In the genomic region with DNA sequence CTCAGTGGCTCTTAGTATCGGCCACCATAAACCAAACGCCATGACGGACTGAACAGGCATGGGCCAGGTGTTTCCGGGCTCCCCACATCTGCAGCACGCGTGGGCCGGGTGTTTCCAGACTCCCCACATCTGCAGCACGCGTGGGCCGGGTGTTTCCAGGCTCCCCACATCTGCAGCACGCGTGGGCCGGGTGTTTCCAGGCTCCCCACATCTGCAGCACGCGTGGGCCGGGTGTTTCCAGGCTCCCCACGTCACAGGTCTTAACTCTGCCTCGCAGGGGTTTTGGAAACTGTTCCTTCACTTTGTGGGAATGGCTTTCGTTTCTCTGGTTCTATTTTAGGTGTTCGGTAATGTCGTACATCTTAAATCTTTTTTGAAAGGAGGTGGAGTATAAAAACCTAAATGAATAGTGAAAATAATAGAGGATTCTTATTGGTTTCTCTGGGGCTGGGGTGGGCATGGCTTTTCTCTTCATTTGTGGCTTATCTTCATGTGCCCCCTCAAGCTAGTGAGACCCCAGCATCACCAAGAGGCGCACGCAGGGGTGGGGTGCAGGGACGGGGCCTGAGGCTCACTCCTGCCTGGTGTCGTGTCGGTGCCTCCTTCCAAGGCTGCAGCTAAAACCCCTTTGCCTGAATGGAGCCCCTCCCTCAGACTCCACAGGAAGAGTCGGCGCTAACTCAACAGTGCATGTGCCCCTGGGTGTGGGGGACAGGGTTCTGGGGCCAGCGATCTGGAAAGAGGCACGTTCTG, we compare ENCODE assay signal across 20 cellular contexts.
"Had no signal": no experiment of that assay in that cellular context is flagged by ENCODE, and none has a peak within 500 bp of the region (broad histone marks: within the 10 kb centered on the region; RNA-seq: fewer than 3 reads in every experiment).

No MANE protein-coding gene starts in this region.

- H3K4me2 ChIP-seq: smooth muscle cell had no signal

- DNase-seq: activated CD4-positive, alpha-beta T cell treated with anti-CD3 and anti-CD28 coated beads, Interleukin-2, amount 50 U/mL, for 4 hours; activated naive CD4-positive, alpha-beta T cell; activated T-cell treated with anti-CD3 and anti-CD28 coated beads for 4 hours; anterior cingulate cortex; effector memory CD4-positive, alpha-beta T cell; esophagus squamous epithelium; immature natural killer cell; kidney glomerular epithelial cell; mesendoderm; naive thymus-derived CD4-positive, alpha-beta T cell; ovary; stimulated activated CD4-positive, alpha-beta T cell treated with anti-CD3 and anti-CD28 coated beads, Interleukin-4, amount 100 ng/mL, for 24 hours; stomach; SW 1271; T-helper 2 cell; WERI-Rb-1 had no signal

- H3K27ac ChIP-seq: esophagus squamous epithelium, ovary, stomach, WERI-Rb-1 had no signal

- H3K9me3 Mint-ChIP-seq: activated T-helper 1 cell treated with anti-CD3 and anti-CD28 coated beads, Interleukin-12 subunit alpha, Interleukin-12 subunit beta, Interleukin-2, Interleukin-4 antibody, amounts not matched to agents 30 ng/mL and 10 ng/mL and 1 ng/mL, durations not matched to agents 14 hours and 24 hours and 36 hours; dendritic cell treated with granulocyte-macrophage colony-stimulating factor and Interleukin-4, amounts not matched to agents 40 ng/mL and 50 ng/mL, for 4 days; immature natural killer cell; naive thymus-derived CD4-positive, alpha-beta T cell; stimulated activated effector memory CD8-positive, alpha-beta T cell treated with anti-CD3 and anti-CD28 coated beads, Interleukin-12 subunit alpha, Interleukin-12 subunit beta, amount 100 ng/mL, for 72 hours had no signal

- H3K4me1 Mint-ChIP-seq: immature natural killer cell; naive thymus-derived CD4-positive, alpha-beta T cell had no signal

- H3K36me3 Mint-ChIP-seq: immature natural killer cell; naive thymus-derived CD4-positive, alpha-beta T cell; stimulated activated effector memory CD8-positive, alpha-beta T cell treated with anti-CD3 and anti-CD28 coated beads, Interleukin-12 subunit alpha, Interleukin-12 subunit beta, amount 100 ng/mL, for 72 hours had no signal

- H3K27me3 ChIP-seq: esophagus squamous epithelium, ovary had no signal

- H3K9me3 ChIP-seq: esophagus squamous epithelium, ovary, stomach had no signal

- ATAC-seq: naive thymus-derived CD4-positive, alpha-beta T cell; stimulated activated effector memory CD8-positive, alpha-beta T cell treated with anti-CD3 and anti-CD28 coated beads, Interleukin-12 subunit alpha, Interleukin-12 subunit beta, amount 100 ng/mL, for 72 hours had no signal

- H3K27ac Mint-ChIP-seq: activated T-helper 1 cell treated with anti-CD3 and anti-CD28 coated beads, Interleukin-12 subunit alpha, Interleukin-12 subunit beta, Interleukin-2, Interleukin-4 antibody, amounts not matched to agents 30 ng/mL and 10 ng/mL and 1 ng/mL, durations not matched to agents 14 hours and 24 hours and 36 hours; dendritic cell treated with granulocyte-macrophage colony-stimulating factor and Interleukin-4, amounts not matched to agents 40 ng/mL and 50 ng/mL, for 4 days; immature natural killer cell; stimulated activated effector memory CD8-positive, alpha-beta T cell treated with anti-CD3 and anti-CD28 coated beads, Interleukin-12 subunit alpha, Interleukin-12 subunit beta, amount 100 ng/mL, for 72 hours had no signal

- H3K4me3 ChIP-seq: esophagus squamous epithelium, ovary, smooth muscle cell, stomach had no signal

- H3K36me3 ChIP-seq: esophagus squamous epithelium, ovary, stomach, WERI-Rb-1 had no signal

- H3K4me3 Mint-ChIP-seq: activated T-helper 1 cell treated with anti-CD3 and anti-CD28 coated beads, Interleukin-12 subunit alpha, Interleukin-12 subunit beta, Interleukin-2, Interleukin-4 antibody, amounts not matched to agents 30 ng/mL and 10 ng/mL and 1 ng/mL, durations not matched to agents 14 hours and 24 hours and 36 hours; dendritic cell treated with granulocyte-macrophage colony-stimulating factor and Interleukin-4, amounts not matched to agents 40 ng/mL and 50 ng/mL, for 4 days; immature natural killer cell; naive thymus-derived CD4-positive, alpha-beta T cell; stimulated activated effector memory CD8-positive, alpha-beta T cell treated with anti-CD3 and anti-CD28 coated beads, Interleukin-12 subunit alpha, Interleukin-12 subunit beta, amount 100 ng/mL, for 72 hours had no signal

- H3K27me3 Mint-ChIP-seq: dendritic cell treated with granulocyte-macrophage colony-stimulating factor and Interleukin-4, amounts not matched to agents 40 ng/mL and 50 ng/mL, for 4 days had no signal
